Comparison of ENCODE assay signal across 1 cellular context in the genomic region with DNA sequence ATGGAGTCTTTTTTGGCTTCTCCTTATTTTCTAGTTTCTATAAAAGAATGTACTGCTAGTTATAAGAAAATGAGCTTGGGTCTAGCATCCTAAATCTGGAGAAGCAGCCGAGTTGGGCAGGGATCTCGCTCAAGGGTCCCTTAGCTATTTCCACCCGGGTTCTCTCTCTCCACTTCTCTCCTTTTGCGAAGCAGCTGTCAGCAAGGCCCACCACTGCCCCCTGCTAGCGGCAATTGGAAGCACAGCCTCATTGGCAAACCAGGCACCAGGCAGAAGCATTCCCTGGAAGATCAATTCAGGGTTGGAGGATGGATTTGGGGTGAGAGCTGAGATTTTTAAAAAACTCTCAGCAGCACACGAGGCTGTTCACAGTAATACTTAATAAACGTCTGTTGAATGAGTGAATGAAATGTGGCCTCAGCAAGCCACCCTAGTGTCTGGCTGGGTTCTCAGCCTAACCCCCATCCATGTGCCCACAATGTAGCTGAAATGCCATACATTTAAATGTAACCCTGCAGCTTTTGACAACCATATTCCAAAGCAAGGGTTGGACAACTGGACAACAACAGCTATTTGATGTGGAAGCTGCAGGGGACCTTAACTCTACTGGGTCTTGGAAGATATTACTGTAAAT.
TF ChIP-seq lines count a peak whose summit lies in the region.

No MANE protein-coding gene starts in this region.

TF ChIP-seq in GM12878, 131 proteins besides CTCF, POLR2A, EP300 and RAD21 (continued from another document):
- TF ChIP-seq, protein P1, sequence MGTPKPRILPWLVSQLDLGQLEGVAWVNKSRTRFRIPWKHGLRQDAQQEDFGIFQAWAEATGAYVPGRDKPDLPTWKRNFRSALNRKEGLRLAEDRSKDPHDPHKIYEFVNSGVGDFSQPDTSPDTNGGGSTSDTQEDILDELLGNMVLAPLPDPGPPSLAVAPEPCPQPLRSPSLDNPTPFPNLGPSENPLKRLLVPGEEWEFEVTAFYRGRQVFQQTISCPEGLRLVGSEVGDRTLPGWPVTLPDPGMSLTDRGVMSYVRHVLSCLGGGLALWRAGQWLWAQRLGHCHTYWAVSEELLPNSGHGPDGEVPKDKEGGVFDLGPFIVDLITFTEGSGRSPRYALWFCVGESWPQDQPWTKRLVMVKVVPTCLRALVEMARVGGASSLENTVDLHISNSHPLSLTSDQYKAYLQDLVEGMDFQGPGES (IDR thresholded peaks at IDR 0.05), result no peak
- TF ChIP-seq CHD2 (IDR thresholded peaks at IDR 0.05; ENCODE audit: borderline replicate concordance, low read depth, low read length) (0 out of 2 replicates have a peak, but pooled peaks have one; percentile 12), PML (IDR thresholded peaks at IDR 0.05; ENCODE audit: low read length) (no peak), NRF1 (conservative IDR thresholded peaks at IDR 0.05; ENCODE audit: low read depth, low read length) (no peak), NR2F1 (conservative IDR thresholded peaks at IDR 0.05) (no peak), MEF2B (IDR thresholded peaks at IDR 0.05; ENCODE audit: partially characterized antibody, poor library complexity, severe bottlenecking) (no peak)
